In genomic region chr9:121741198-121741918, GRCh38 we compare ENCODE assay signal across 13 cellular contexts.
DNase-seq lines count a peak whose midpoint lies in the region; ATAC-seq, FAIRE-seq and TF ChIP-seq lines count a peak whose summit lies in the region.
"Had no signal": no experiment of that assay in that cellular context is flagged by ENCODE, and none has a peak within 500 bp of the region (broad histone marks: within the 10 kb centered on the region; RNA-seq: fewer than 3 reads in every experiment).

No MANE protein-coding gene starts in this region.

- H3K4me1 ChIP-seq in HepG2 (ENCODE audit: insufficient read depth, low read length): peaks cover 82% of the 10 kb centered on the region
- peaks cover 0 to 37% (median 4%) of the 10 kb centered on the region in 4 donors for H3K4me1 ChIP-seq in right lobe of liver
- peaks cover 74% of the 10 kb centered on the region for H3K4me1 ChIP-seq in mammary epithelial cell (ENCODE audit: insufficient read depth, low read length)
- peaks cover 35% of the 10 kb centered on the region for H3K4me1 ChIP-seq in mesendoderm (ENCODE audit: control insufficient read depth, low read depth, low read length)
- H3K4me1 ChIP-seq in vagina: peaks cover 91% of the 10 kb centered on the region

- no peak overlapping the region for H3K18ac ChIP-seq in mesendoderm (ENCODE audit: low read length)

- H3K9me3 ChIP-seq in HepG2 (ENCODE audit: low read length): no peaks in the 10 kb centered on the region
- no peaks in the 10 kb centered on the region for H3K9me3 ChIP-seq in right lobe of liver
- H3K9me3 ChIP-seq in mammary epithelial cell (replicated peaks; ENCODE audit: insufficient read depth, low read length): no peaks in the 10 kb centered on the region
- no peaks in the 10 kb centered on the region for H3K9me3 ChIP-seq in vagina

- no peak overlapping the region for H3K23ac ChIP-seq in mesendoderm (ENCODE audit: low read length)

- no peak overlapping the region for H2AK5ac ChIP-seq in mesendoderm (ENCODE audit: low read length)

- H4K5ac ChIP-seq in mesendoderm (ENCODE audit: low read length): no peak overlapping the region

- ATAC-seq in HepG2: no peak
- ATAC-seq in right lobe of liver: no peak
- no peak for ATAC-seq in GM19035 (IDR thresholded peaks at IDR 0.05; ENCODE audit: unreplicated experiment)
- ATAC-seq in GM21619 (IDR thresholded peaks at IDR 0.05; ENCODE audit: unreplicated experiment): no peak
- ATAC-seq: PC-3 had no signal

- H2AFZ ChIP-seq in HepG2 (ENCODE audit: low read length) (no peak overlapping the region), mammary epithelial cell (ENCODE audit: low read depth, low read length) (no peak overlapping the region)

- H2BK15ac ChIP-seq in mesendoderm (replicated peaks; ENCODE audit: low read depth): no peak overlapping the region

- intact Hi-C loops in HepG2 (cut with micrococcal nuclease; ENCODE audit: unreplicated experiment): loop anchor here (5.0 to 10.0 kb wide), 2 partner anchors 83 to 194 kb away; no protein-coding TSS in a partner anchor
- intact Hi-C loops in right lobe of liver (cut with DNase I): loop anchor here in 1 of 2 donors (10.0 kb wide), 1 partner anchor 253 kb away; no protein-coding TSS in a partner anchor
- intact Hi-C loops in mammary epithelial cell (cut with micrococcal nuclease): no loop called here
- intact Hi-C loops in vagina (cut with DNase I): no loop called here

- dilution Hi-C loops in mammary epithelial cell (cut with HindIII; ENCODE audit: low sequenced_read_pairs): no loop called here

- H2BK5ac ChIP-seq in mesendoderm (ENCODE audit: low read length): no peak overlapping the region

- TF ChIP-seq EP300 in HepG2 (IDR thresholded peaks at IDR 0.05; ENCODE audit: low read depth in 2 of 2, low read length in 2 of 2) (no peak), HepG2 (CRISPR knock-in tag; IDR thresholded peaks at IDR 0.05; ENCODE audit: borderline replicate concordance) (no peak)

- POLR2A ChIA-PET in HepG2 (lab: Yijun Ruan, JAX): interaction anchor here (2.0 kb wide), 1 partner anchor 9 kb away, joined by 9 read pairs; no protein-coding TSS in a partner anchor

- H3K27ac ChIP-seq in HepG2 (ENCODE audit: extremely low read length, insufficient read depth, low read length) (no peak overlapping the region), right lobe of liver (no peak overlapping the region), mammary epithelial cell (ENCODE audit: insufficient read depth, low read depth, low read length) (peak overlapping the region; percentile 40), mesendoderm (ENCODE audit: low read depth, low read length) (no peak overlapping the region), vagina (peak overlapping the region; percentile 88)

- CTCF ChIA-PET in HepG2 (lab: Yijun Ruan, JAX; ENCODE audit: low intra/inter-chr PET ratio, low total read pairs): no interaction called here
- CTCF ChIA-PET in mammary epithelial cell (lab: Charles Lee; ENCODE audit: low non-redundant PET): no interaction called here

- TF ChIP-seq RAD21 in HepG2 (CRISPR knock-in tag; IDR thresholded peaks at IDR 0.05): no peak

- no peak overlapping the region for H2BK120ac ChIP-seq in mesendoderm (ENCODE audit: low read depth, low read length)

- H3K79me1 ChIP-seq in mesendoderm (ENCODE audit: low read length): peaks cover 45% of the 10 kb centered on the region

- H3K4me2 ChIP-seq in HepG2 (ENCODE audit: low read depth, low read length) (peak overlapping the region; percentile 92), mammary epithelial cell (ENCODE audit: insufficient read depth, low read depth, low read length) (no peak overlapping the region), mesendoderm (ENCODE audit: low read length) (no peak overlapping the region)

- H4K8ac ChIP-seq in mesendoderm (ENCODE audit: low read depth, low read length): no peak overlapping the region

- in situ Hi-C loops in HepG2 (cut with HindIII; ENCODE audit: extremely low pct_ligation_motif_present, low pct_unique_long_range_greater_than_20kb): loop anchor here (10.0 to 25.0 kb wide), 2 partner anchors 123 to 246 kb away; no protein-coding TSS in a partner anchor
- in situ Hi-C loops in mammary epithelial cell (cut with MboI; ENCODE audit: low sequenced_read_pairs in 2 of 2): no loop called here

- H3K4ac ChIP-seq in mesendoderm (ENCODE audit: low read depth, low read length): no peak overlapping the region

- no peak for FAIRE-seq in HepG2 (lab: Jason Lieb, UNC)
- FAIRE-seq: GM18507 had no signal

- peak overlapping the region in 1 of 3 experiments; percentile 17; a peak in 1 of 6 replicates for H3K4me3 ChIP-seq in HepG2 (replicated peaks in 1 of 3; ENCODE audit: insufficient read depth in 1 of 3, low read depth in 2 of 3, low read length in 3 of 3)
- H3K4me3 ChIP-seq in right lobe of liver: no peak overlapping the region
- no peak overlapping the region for H3K4me3 ChIP-seq in mammary epithelial cell (replicated peaks in 1 of 3; ENCODE audit: insufficient read depth in 1 of 3, low read depth in 2 of 3, low read length in 3 of 3)
- H3K4me3 ChIP-seq in mesendoderm (ENCODE audit: low read length): no peak overlapping the region
- no peak overlapping the region for H3K4me3 ChIP-seq in vagina
- H3K4me3 ChIP-seq: dorsolateral prefrontal cortex had no signal

- WGBS in HepG2 (ENCODE audit: low lambda C conversion rate): 80% methylated on average over 8 of the region's 11 CpGs
- WGBS in right lobe of liver (ENCODE audit: insufficient coverage, low coverage, low lambda C conversion rate, missing lambda C conversion rate): 81% methylated on average over 5 of the region's 11 CpGs
- 41% methylated on average over 11 of the region's 11 CpGs for WGBS in mammary epithelial cell (ENCODE audit: low coverage, missing lambda C conversion rate)
- WGBS in mesendoderm (ENCODE audit: extremely low coverage, insufficient coverage, low lambda C conversion rate): no CpG with 5 or more reads among the region's 11 CpGs

- DNase-seq in HepG2 (ENCODE audit: low spot score): no peak
- DNase-seq in right lobe of liver: no peak
- peak; percentile 27 for DNase-seq in mammary epithelial cell
- DNase-seq in mesendoderm: peak; percentile 44
- no peak for DNase-seq in vagina (ENCODE audit: extremely low spot score in 2 of 2)
- DNase-seq in activated CD4-positive, alpha-beta T cell treated with anti-CD3 and anti-CD28 coated beads, Interleukin-2, amount 50 U/mL, for 4 hours: no peak
- DNase-seq: activated naive CD8-positive, alpha-beta T cell treated with anti-CD3 and anti-CD28 coated beads, Interleukin-2, amount 10 ng/mL, durations not matched to agents 7 days and 5 days; dorsolateral prefrontal cortex; NCI-H187; PC-3 had no signal

- H4K20me1 ChIP-seq in HepG2 (ENCODE audit: insufficient read depth, low read length) (no peaks in the 10 kb centered on the region), mammary epithelial cell (ENCODE audit: insufficient read depth, low read length) (no peaks in the 10 kb centered on the region)

- no peak overlapping the region for H3K9ac ChIP-seq in HepG2 (ENCODE audit: insufficient read depth, low read depth, low read length)
- H3K9ac ChIP-seq in mammary epithelial cell (ENCODE audit: insufficient read depth, low read length): no peak overlapping the region
- H3K9ac ChIP-seq in mesendoderm (ENCODE audit: low read length): no peak overlapping the region

- H3K36me3 ChIP-seq in HepG2 (replicated peaks in 1 of 2; ENCODE audit: control insufficient read depth in 1 of 2, insufficient read depth in 2 of 2, low read length in 2 of 2) (peaks cover 0 to 7% of the 10 kb centered on the region in 2 experiments; a peak in 3 of 5 replicates), right lobe of liver (no peaks in the 10 kb centered on the region), mammary epithelial cell (ENCODE audit: insufficient read depth, low read length) (no peaks in the 10 kb centered on the region), mesendoderm (ENCODE audit: control insufficient read depth, insufficient read depth, low read length) (no peaks in the 10 kb centered on the region), vagina (no peaks in the 10 kb centered on the region)

- peak overlapping the region; percentile 10 for H3K56ac ChIP-seq in mesendoderm (ENCODE audit: low read length)

- H3K79me2 ChIP-seq in HepG2 (ENCODE audit: insufficient read depth, low read length) (peaks cover 83% of the 10 kb centered on the region), mammary epithelial cell (ENCODE audit: insufficient read depth, low read length) (peaks cover 98% of the 10 kb centered on the region), mesendoderm (ENCODE audit: control insufficient read depth, insufficient read depth, low read length) (peaks cover 26% of the 10 kb centered on the region)

- no TSS peak for BruUV-seq in HepG2 (replicated peaks; lab: Mats Ljungman, UMichigan)
- BruUV-seq in mammary epithelial cell (replicated peaks; lab: Mats Ljungman, UMichigan): no TSS peak

- TF ChIP-seq CTCF in HepG2 (CRISPR knock-in tag; IDR thresholded peaks at IDR 0.05): no peak
- TF ChIP-seq CTCF in right lobe of liver (IDR thresholded peaks at IDR 0.05): no peak
- TF ChIP-seq CTCF in mammary epithelial cell (conservative IDR thresholded peaks at IDR 0.05 in 1 of 2, IDR thresholded peaks at IDR 0.05 in 1 of 2; ENCODE audit: extremely low read depth in 1 of 2, insufficient read depth in 1 of 2, low read depth in 1 of 2, low read length in 2 of 2): no peak
- TF ChIP-seq CTCF in vagina (IDR thresholded peaks at IDR 0.05): no peak

- no peaks in the 10 kb centered on the region; a peak in 1 of 5 replicates for H3K27me3 ChIP-seq in HepG2 (ENCODE audit: control insufficient read depth in 1 of 2, insufficient read depth in 2 of 2, low read length in 2 of 2)
- no peaks in the 10 kb centered on the region for H3K27me3 ChIP-seq in right lobe of liver
- H3K27me3 ChIP-seq in mammary epithelial cell (ENCODE audit: insufficient read depth, low read length): no peaks in the 10 kb centered on the region
- no peaks in the 10 kb centered on the region for H3K27me3 ChIP-seq in mesendoderm (ENCODE audit: insufficient read depth, low read length, poor library complexity)
- H3K27me3 ChIP-seq in vagina: no peaks in the 10 kb centered on the region
- H3K27me3 ChIP-seq: dorsolateral prefrontal cortex had no signal

- TF ChIP-seq POLR2A in HepG2 (IDR thresholded peaks at IDR 0.05; ENCODE audit: insufficient read depth in 1 of 2, low read depth in 2 of 2, low read length in 2 of 2) (no peak), right lobe of liver (IDR thresholded peaks at IDR 0.05) (no peak), vagina (IDR thresholded peaks at IDR 0.05) (no peak)

TF ChIP-seq in HepG2, 621 proteins besides CTCF, POLR2A, EP300 and RAD21 (continues in another document):
- TF ChIP-seq TP53 (CRISPR knock-in tag; conservative IDR thresholded peaks at IDR 0.05): no peak
- TF ChIP-seq TEF (CRISPR knock-in tag; IDR thresholded peaks at IDR 0.05): no peak
- TF ChIP-seq ZNF672 (CRISPR knock-in tag; IDR thresholded peaks at IDR 0.05): no peak

Comparison
In these comparisons a context has a peak if more than half of its experiments do, and no peak if none do; other contexts are left out.
1. DNase-seq: peak in mammary epithelial cell (single experiment) and mesendoderm (single experiment); none in HepG2 (single experiment), right lobe of liver (0 of 3), vagina (0 of 2) and activated CD4-positive, alpha-beta T cell treated with anti-CD3 and anti-CD28 coated beads, Interleukin-2, amount 50 U/mL, for 4 hours (0 of 2).
2. H3K27ac ChIP-seq: peak in mammary epithelial cell (single experiment) and vagina (single experiment); none in HepG2 (single experiment), right lobe of liver (0 of 3) and mesendoderm (single experiment).